In the genomic region with DNA sequence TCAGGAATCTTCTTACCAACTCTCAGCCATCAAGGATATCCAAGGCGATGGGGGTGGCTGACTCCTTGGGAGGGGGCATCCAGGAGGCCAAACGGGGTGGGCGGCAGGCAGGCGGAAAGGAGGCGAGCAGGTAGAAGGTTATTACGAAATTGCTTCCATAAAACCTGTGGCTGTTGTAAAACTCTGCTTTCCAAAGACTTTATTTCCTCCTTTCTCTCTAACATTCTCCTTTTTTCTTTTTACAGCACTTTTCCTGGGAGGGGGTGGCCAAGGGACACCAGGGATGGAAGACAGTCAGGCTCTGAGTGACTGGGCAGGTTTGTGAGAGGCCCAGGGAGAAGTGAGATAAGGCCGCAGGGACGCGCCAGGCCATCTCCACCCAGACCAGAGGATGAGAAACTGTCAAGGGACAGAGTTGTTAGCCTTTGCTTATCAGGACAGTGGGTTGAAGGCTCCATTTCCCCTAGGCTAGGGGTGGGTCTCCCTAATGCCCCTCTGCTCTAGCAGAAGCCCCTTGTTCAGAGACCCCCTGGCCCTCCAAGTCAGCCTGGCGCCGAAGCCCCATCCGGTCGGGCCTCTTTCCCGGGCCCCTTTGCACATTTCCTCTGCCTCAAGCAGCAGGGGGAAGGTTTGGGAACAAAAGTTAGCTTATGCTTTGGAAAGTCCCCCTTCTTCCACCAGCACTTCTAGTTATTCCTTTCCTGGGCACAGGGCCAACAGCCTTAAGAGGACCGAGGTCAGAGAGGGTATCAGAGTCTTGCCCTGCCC, we compare ENCODE assay signal across 1 cellular context.
A peak's percentile ranks its signal among the peaks of the same experiment; 100 is the strongest.
TF ChIP-seq lines count a peak whose summit lies in the region.

No MANE protein-coding gene starts in this region.

TF ChIP-seq in K562, 482 proteins besides CTCF, POLR2A, EP300 and RAD21 (continued from another document and continues in another):
- TF ChIP-seq KDM2B (CRISPR knock-in tag; IDR thresholded peaks at IDR 0.05) (no peak), ADNP (tag; IDR thresholded peaks at IDR 0.05) (no peak), POLR2AphosphoS2 (IDR thresholded peaks at IDR 0.05; ENCODE audit: low read length) (no peak), ZBED1 (IDR thresholded peaks at IDR 0.05) (no peak; the same call in 1 of the 2 replicates), YY1 (IDR thresholded peaks at IDR 0.05; ENCODE audit: borderline replicate concordance in 1 of 3, control insufficient read depth in 1 of 3, extremely low read depth in 1 of 3, insufficient read depth in 3 of 3, insufficient read length in 1 of 3, insufficient replicate concordance in 2 of 3, low read depth in 1 of 3, low read length in 2 of 3) (peak in 1 of 3 experiments; percentile 48), MTA2 (IDR thresholded peaks at IDR 0.05; ENCODE audit: low read depth) (peak; percentile 46), MEF2A (IDR thresholded peaks at IDR 0.05; ENCODE audit: control insufficient read depth, low read depth, low read length) (no peak), TAF9B (IDR thresholded peaks at IDR 0.05; ENCODE audit: partially characterized antibody) (peak; percentile 76), U2AF1 (optimal IDR thresholded peaks at IDR 0.05; ENCODE audit: low read depth, low read length) (no peak), C11orf30 (IDR thresholded peaks at IDR 0.05; ENCODE audit: low read depth) (peak; percentile 84), BDP1 (IDR thresholded peaks at IDR 0.05; ENCODE audit: insufficient read depth, insufficient read length) (no peak), FOXK2 (conservative IDR thresholded peaks at IDR 0.05 in 1 of 2, IDR thresholded peaks at IDR 0.05 in 1 of 2; ENCODE audit: low read depth in 2 of 2) (peak in 1 of 2 experiments; percentile 87; a peak in 2 of 4 replicates), NFIC (IDR thresholded peaks at IDR 0.05) (peak; percentile 90), CEBPB (tag; IDR thresholded peaks at IDR 0.05) (peak; percentile 33; the same call in 1 of the 2 replicates), RBM14 (IDR thresholded peaks at IDR 0.05; ENCODE audit: borderline replicate concordance, insufficient read depth, low read depth, low read length) (no peak), MTF1 (CRISPR knock-in tag; IDR thresholded peaks at IDR 0.05; ENCODE audit: borderline replicate concordance) (no peak), MAZ (CRISPR knock-in tag; conservative IDR thresholded peaks at IDR 0.05 in 1 of 2, IDR thresholded peaks at IDR 0.05 in 1 of 2) (peak; percentile 13 to 57; a peak in 2 of 4 replicates), SUPT5H (IDR thresholded peaks at IDR 0.05) (peak; percentile 56), ZNF764 (CRISPR knock-in tag; IDR thresholded peaks at IDR 0.05; ENCODE audit: low read depth) (no peak), TOE1 (IDR thresholded peaks at IDR 0.05; ENCODE audit: borderline replicate concordance) (no peak; the same call in 1 of the 2 replicates), TOE1 (CRISPR knock-in tag; IDR thresholded peaks at IDR 0.05; ENCODE audit: borderline replicate concordance, low read depth) (no peak), ZNF224 (CRISPR knock-in tag; IDR thresholded peaks at IDR 0.05) (no peak), ZNF551 (CRISPR knock-in tag; IDR thresholded peaks at IDR 0.05) (no peak), PHF21A (IDR thresholded peaks at IDR 0.05; ENCODE audit: borderline replicate concordance, low read depth) (no peak), HDAC8 (tag; IDR thresholded peaks at IDR 0.05) (peak; percentile 54; the same call in 1 of the 2 replicates), ATF7 (IDR thresholded peaks at IDR 0.05) (peak; percentile 93), RAD51 (IDR thresholded peaks at IDR 0.05; ENCODE audit: borderline replicate concordance, low read depth) (no peak), ZZZ3 (IDR thresholded peaks at IDR 0.05) (no peak), ERF (CRISPR knock-in tag; IDR thresholded peaks at IDR 0.05) (no peak; the same call in 1 of the 2 replicates), U2AF2 (optimal IDR thresholded peaks at IDR 0.05; ENCODE audit: low read depth, low read length) (no peak), FOS (IDR thresholded peaks at IDR 0.05; ENCODE audit: extremely low read depth, insufficient read length) (no peak)
- TF ChIP-seq, protein P1, sequence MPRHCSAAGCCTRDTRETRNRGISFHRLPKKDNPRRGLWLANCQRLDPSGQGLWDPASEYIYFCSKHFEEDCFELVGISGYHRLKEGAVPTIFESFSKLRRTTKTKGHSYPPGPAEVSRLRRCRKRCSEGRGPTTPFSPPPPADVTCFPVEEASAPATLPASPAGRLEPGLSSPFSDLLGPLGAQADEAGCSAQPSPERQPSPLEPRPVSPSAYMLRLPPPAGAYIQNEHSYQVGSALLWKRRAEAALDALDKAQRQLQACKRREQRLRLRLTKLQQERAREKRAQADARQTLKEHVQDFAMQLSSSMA (CRISPR knock-in tag; IDR thresholded peaks at IDR 0.05) = no peak
- TF ChIP-seq, protein P2, sequence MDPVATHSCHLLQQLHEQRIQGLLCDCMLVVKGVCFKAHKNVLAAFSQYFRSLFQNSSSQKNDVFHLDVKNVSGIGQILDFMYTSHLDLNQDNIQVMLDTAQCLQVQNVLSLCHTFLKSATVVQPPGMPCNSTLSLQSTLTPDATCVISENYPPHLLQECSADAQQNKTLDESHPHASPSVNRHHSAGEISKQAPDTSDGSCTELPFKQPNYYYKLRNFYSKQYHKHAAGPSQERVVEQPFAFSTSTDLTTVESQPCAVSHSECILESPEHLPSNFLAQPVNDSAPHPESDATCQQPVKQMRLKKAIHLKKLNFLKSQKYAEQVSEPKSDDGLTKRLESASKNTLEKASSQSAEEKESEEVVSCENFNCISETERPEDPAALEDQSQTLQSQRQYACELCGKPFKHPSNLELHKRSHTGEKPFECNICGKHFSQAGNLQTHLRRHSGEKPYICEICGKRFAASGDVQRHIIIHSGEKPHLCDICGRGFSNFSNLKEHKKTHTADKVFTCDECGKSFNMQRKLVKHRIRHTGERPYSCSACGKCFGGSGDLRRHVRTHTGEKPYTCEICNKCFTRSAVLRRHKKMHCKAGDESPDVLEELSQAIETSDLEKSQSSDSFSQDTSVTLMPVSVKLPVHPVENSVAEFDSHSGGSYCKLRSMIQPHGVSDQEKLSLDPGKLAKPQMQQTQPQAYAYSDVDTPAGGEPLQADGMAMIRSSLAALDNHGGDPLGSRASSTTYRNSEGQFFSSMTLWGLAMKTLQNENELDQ (CRISPR knock-in tag; IDR thresholded peaks at IDR 0.05; ENCODE audit: borderline replicate concordance) = no peak
- TF ChIP-seq, protein P3, sequence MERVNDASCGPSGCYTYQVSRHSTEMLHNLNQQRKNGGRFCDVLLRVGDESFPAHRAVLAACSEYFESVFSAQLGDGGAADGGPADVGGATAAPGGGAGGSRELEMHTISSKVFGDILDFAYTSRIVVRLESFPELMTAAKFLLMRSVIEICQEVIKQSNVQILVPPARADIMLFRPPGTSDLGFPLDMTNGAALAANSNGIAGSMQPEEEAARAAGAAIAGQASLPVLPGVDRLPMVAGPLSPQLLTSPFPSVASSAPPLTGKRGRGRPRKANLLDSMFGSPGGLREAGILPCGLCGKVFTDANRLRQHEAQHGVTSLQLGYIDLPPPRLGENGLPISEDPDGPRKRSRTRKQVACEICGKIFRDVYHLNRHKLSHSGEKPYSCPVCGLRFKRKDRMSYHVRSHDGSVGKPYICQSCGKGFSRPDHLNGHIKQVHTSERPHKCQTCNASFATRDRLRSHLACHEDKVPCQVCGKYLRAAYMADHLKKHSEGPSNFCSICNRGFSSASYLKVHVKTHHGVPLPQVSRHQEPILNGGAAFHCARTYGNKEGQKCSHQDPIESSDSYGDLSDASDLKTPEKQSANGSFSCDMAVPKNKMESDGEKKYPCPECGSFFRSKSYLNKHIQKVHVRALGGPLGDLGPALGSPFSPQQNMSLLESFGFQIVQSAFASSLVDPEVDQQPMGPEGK (CRISPR knock-in tag; IDR thresholded peaks at IDR 0.05; ENCODE audit: borderline replicate concordance) = no peak
- TF ChIP-seq, protein P4, sequence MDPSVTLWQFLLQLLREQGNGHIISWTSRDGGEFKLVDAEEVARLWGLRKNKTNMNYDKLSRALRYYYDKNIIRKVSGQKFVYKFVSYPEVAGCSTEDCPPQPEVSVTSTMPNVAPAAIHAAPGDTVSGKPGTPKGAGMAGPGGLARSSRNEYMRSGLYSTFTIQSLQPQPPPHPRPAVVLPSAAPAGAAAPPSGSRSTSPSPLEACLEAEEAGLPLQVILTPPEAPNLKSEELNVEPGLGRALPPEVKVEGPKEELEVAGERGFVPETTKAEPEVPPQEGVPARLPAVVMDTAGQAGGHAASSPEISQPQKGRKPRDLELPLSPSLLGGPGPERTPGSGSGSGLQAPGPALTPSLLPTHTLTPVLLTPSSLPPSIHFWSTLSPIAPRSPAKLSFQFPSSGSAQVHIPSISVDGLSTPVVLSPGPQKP (CRISPR knock-in tag; IDR thresholded peaks at IDR 0.05) = no peak
- TF ChIP-seq, protein P5, sequence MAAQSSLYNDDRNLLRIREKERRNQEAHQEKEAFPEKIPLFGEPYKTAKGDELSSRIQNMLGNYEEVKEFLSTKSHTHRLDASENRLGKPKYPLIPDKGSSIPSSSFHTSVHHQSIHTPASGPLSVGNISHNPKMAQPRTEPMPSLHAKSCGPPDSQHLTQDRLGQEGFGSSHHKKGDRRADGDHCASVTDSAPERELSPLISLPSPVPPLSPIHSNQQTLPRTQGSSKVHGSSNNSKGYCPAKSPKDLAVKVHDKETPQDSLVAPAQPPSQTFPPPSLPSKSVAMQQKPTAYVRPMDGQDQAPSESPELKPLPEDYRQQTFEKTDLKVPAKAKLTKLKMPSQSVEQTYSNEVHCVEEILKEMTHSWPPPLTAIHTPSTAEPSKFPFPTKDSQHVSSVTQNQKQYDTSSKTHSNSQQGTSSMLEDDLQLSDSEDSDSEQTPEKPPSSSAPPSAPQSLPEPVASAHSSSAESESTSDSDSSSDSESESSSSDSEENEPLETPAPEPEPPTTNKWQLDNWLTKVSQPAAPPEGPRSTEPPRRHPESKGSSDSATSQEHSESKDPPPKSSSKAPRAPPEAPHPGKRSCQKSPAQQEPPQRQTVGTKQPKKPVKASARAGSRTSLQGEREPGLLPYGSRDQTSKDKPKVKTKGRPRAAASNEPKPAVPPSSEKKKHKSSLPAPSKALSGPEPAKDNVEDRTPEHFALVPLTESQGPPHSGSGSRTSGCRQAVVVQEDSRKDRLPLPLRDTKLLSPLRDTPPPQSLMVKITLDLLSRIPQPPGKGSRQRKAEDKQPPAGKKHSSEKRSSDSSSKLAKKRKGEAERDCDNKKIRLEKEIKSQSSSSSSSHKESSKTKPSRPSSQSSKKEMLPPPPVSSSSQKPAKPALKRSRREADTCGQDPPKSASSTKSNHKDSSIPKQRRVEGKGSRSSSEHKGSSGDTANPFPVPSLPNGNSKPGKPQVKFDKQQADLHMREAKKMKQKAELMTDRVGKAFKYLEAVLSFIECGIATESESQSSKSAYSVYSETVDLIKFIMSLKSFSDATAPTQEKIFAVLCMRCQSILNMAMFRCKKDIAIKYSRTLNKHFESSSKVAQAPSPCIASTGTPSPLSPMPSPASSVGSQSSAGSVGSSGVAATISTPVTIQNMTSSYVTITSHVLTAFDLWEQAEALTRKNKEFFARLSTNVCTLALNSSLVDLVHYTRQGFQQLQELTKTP (IDR thresholded peaks at IDR 0.05; ENCODE audit: low read depth in 1 of 2, partially characterized antibody in 2 of 2) = peak; percentile 61 to 70
- TF ChIP-seq, protein P6, sequence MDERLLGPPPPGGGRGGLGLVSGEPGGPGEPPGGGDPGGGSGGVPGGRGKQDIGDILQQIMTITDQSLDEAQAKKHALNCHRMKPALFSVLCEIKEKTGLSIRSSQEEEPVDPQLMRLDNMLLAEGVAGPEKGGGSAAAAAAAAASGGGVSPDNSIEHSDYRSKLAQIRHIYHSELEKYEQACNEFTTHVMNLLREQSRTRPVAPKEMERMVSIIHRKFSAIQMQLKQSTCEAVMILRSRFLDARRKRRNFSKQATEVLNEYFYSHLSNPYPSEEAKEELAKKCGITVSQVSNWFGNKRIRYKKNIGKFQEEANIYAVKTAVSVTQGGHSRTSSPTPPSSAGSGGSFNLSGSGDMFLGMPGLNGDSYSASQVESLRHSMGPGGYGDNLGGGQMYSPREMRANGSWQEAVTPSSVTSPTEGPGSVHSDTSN (CRISPR knock-in tag; IDR thresholded peaks at IDR 0.05; ENCODE audit: low read depth) = no peak
- TF ChIP-seq, protein P6 (tag; conservative IDR thresholded peaks at IDR 0.05; ENCODE audit: low read depth) = peak; percentile 69
- TF ChIP-seq, protein P7, sequence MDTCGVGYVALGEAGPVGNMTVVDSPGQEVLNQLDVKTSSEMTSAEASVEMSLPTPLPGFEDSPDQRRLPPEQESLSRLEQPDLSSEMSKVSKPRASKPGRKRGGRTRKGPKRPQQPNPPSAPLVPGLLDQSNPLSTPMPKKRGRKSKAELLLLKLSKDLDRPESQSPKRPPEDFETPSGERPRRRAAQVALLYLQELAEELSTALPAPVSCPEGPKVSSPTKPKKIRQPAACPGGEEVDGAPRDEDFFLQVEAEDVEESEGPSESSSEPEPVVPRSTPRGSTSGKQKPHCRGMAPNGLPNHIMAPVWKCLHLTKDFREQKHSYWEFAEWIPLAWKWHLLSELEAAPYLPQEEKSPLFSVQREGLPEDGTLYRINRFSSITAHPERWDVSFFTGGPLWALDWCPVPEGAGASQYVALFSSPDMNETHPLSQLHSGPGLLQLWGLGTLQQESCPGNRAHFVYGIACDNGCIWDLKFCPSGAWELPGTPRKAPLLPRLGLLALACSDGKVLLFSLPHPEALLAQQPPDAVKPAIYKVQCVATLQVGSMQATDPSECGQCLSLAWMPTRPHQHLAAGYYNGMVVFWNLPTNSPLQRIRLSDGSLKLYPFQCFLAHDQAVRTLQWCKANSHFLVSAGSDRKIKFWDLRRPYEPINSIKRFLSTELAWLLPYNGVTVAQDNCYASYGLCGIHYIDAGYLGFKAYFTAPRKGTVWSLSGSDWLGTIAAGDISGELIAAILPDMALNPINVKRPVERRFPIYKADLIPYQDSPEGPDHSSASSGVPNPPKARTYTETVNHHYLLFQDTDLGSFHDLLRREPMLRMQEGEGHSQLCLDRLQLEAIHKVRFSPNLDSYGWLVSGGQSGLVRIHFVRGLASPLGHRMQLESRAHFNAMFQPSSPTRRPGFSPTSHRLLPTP (IDR thresholded peaks at IDR 0.05; ENCODE audit: borderline replicate concordance, extremely low read depth, insufficient read length) = no peak
